ENCODE assay signal across 14 cellular contexts in the genomic region with DNA sequence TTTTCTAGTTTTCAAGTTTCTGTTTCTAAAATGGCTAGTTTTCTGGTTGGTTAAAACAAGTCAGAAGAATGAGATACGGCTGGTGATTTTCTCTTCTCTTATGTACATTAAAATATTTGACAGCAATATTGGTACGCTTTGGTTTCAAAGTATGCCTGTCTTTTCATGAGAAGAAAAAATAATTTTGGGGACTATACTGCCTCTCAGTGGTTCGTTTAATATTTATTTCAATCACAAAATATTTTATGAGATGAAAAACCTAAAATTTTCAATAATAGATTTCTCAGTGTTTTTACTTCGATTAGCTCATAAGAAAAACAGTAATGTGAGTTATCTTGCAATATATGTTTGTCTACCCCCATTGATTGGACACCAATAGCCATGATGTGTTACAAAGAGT.
A peak's percentile ranks its signal among the peaks of the same experiment; 100 is the strongest.
DNase-seq lines count a peak whose midpoint lies in the region; TF ChIP-seq lines count a peak whose summit lies in the region.
"Had no signal": no experiment of that assay in that cellular context is flagged by ENCODE, and none has a peak within 500 bp of the region (broad histone marks: within the 10 kb centered on the region; RNA-seq: fewer than 3 reads in every experiment).

No MANE protein-coding gene starts in this region.

- no peak overlapping the region for H3K4me3 ChIP-seq in cardiac fibroblast (replicated peaks in 1 of 2; ENCODE audit: low read depth in 2 of 2, low read length in 2 of 2)

- POLR2A ChIA-PET in GM10248 (lab: Yijun Ruan, JAX) = no interaction called here

- H3K9me3 Mint-ChIP-seq in nephron = no peaks in the 10 kb centered on the region
- H3K9me3 Mint-ChIP-seq: activated T-cell treated with anti-CD3 and anti-CD28 coated beads, Interleukin-2, amount 50 U/mL, for 4 hours had no signal

- DNase-seq in COLO829 (ENCODE audit: low spot score) (peak; percentile 18), cardiac fibroblast (ENCODE audit: low read depth in 2 of 2) (peak; percentile 38 to 65), NCI-H146 (lab: John Stamatoyannopoulos, UW) (no peak), ureter (ENCODE audit: low spot score) (no peak), GM10248 (ENCODE audit: extremely low spot score) (no peak), NCI-H2196 (lab: John Stamatoyannopoulos, UW; ENCODE audit: unreplicated experiment) (no peak)
- DNase-seq: activated T-cell treated with anti-CD3 and anti-CD28 coated beads, Interleukin-2, amount 50 U/mL, for 4 hours; brain microvascular endothelial cell; Right ventricle myocardium superior; stimulated activated CD4-positive, alpha-beta T cell treated with anti-CD3 and anti-CD28 coated beads, Interleukin-2, amount 100 ng/mL, for 24 hours; stimulated activated naive CD4-positive, alpha-beta T cell; WERI-Rb-1 had no signal

- no peaks in the 10 kb centered on the region for H3K4me1 Mint-ChIP-seq in nephron

- TF ChIP-seq CTCF in LNCAP (IDR thresholded peaks at IDR 0.05) = peak; percentile 26; the same call in 1 of the 2 replicates
- no peak for TF ChIP-seq CTCF in cardiac fibroblast (IDR thresholded peaks at IDR 0.05; ENCODE audit: low read depth, low read length)
- peak in 2 of 3 experiments; percentile 23 to 50 for TF ChIP-seq CTCF in nephron (IDR thresholded peaks at IDR 0.05; ENCODE audit: unreplicated experiment in 3 of 3)
- no peak for TF ChIP-seq CTCF in GM10248 (IDR thresholded peaks at IDR 0.05; ENCODE audit: control extremely low read depth, extremely low read depth, low read depth, missing control alignments)

- peaks cover 7% of the 10 kb centered on the region for H3K27me3 Mint-ChIP-seq in nephron (ENCODE audit: low read depth)

- no peak overlapping the region for H3K27ac Mint-ChIP-seq in nephron

- no peaks in the 10 kb centered on the region for H3K36me3 Mint-ChIP-seq in nephron (ENCODE audit: low read depth)

- CTCF ChIA-PET in GM10248 (lab: Yijun Ruan, JAX) = no interaction called here

- no peak overlapping the region for H3K4me3 Mint-ChIP-seq in nephron
- H3K4me3 Mint-ChIP-seq: activated T-cell treated with anti-CD3 and anti-CD28 coated beads, Interleukin-2, amount 50 U/mL, for 4 hours had no signal

Comparison
In these comparisons a context has a peak if more than half of its experiments do, and no peak if none do; other contexts are left out.
1. DNase-seq: peak in COLO829 (single experiment) and cardiac fibroblast (2 of 2); none in NCI-H146 (single experiment), ureter (single experiment), GM10248 (single experiment) and NCI-H2196 (single experiment).
2. CTCF ChIP-seq: peak in LNCAP (single experiment) and nephron (2 of 3); none in cardiac fibroblast (single experiment) and GM10248 (single experiment).